ENCODE assay signal across 18 cellular contexts in the genomic region with DNA sequence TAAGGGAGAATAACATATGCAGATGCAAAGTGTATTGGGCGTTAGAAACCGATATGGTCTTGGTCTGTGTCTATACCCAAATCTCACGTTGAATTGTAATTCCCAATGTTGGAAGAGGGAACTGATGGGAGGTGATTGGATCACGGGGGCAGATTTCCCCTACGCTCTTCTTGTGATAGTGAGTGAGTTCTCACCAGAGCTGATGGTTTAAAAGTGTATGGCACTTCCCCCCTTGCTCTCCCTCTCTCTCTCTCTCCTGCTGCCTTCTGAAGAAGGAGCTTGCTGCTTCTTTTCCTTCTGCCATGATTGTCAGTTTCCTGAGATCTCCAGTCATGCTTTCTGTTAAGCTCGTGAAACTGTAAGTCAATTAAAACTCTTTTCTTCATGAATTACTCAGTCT.
DNase-seq lines count a peak whose midpoint lies in the region; TF ChIP-seq lines count a peak whose summit lies in the region.
"Had no signal": no experiment of that assay in that cellular context is flagged by ENCODE, and none has a peak within 500 bp of the region (broad histone marks: within the 10 kb centered on the region; RNA-seq: fewer than 3 reads in every experiment).

No MANE protein-coding gene starts in this region.

- no peak for TF ChIP-seq CTCF in foreskin fibroblast (IDR thresholded peaks at IDR 0.05; ENCODE audit: low read depth, low read length)

- H3K9ac ChIP-seq in ES-I3 (ENCODE audit: low read depth, low read length), result peak overlapping the region; percentile 52; the same call in 1 of the 2 replicates
- H3K9ac ChIP-seq: BLaER1 had no signal

- no peaks in the 10 kb centered on the region for H3K36me3 ChIP-seq in ES-I3 (ENCODE audit: insufficient read depth, low read length)
- H3K36me3 ChIP-seq: BLaER1 had no signal

- in situ Hi-C loops in SK-MEL-5 (cut with HindIII; ENCODE audit: low pct_unique_long_range_greater_than_20kb, low sequenced_read_pairs), result no loop called here

- H3K4me1 ChIP-seq in ES-I3 (ENCODE audit: insufficient read depth, low read length), result peaks cover 4% of the 10 kb centered on the region; the same call in 1 of the 2 replicates
- H3K4me1 ChIP-seq: BLaER1, Caco-2 had no signal

- no peaks in the 10 kb centered on the region for H3K9me3 ChIP-seq in ES-I3 (ENCODE audit: control insufficient read depth, insufficient read depth, low read length)
- H3K9me3 ChIP-seq: BLaER1, Caco-2 had no signal

- peak; percentile 5 for DNase-seq in A172 (ENCODE audit: low spot score)
- DNase-seq in NCI-H748 treated with DMSO at 0.1 percent for 48 hours (lab: John Stamatoyannopoulos, UW), result peak; percentile 68
- DNase-seq in SK-MEL-5 (ENCODE audit: low read depth, low spot score), result peak; percentile 45
- no peak for DNase-seq in NK-92 treated with Interleukin-12 subunit alpha and Interleukin-12 subunit beta, amount 100 ng/mL, for 24 hours (lab: John Stamatoyannopoulos, UW)
- DNase-seq in foreskin fibroblast, result no peak
- DNase-seq in GF-D8 (lab: John Stamatoyannopoulos, UW), result no peak
- DNase-seq: Caco-2; CD4-positive, alpha-beta T cell; DMS 273 treated with DMSO at 0.1 percent for 48 hours; Karpas-422; NCI-H1417; NCI-H1694 treated with DMSO at 0.1 percent for 48 hours; NCI-H2081 treated with DMSO at 0.1 percent for 48 hours; NCI-H2171 treated with DMSO at 0.1 percent for 48 hours; NCI-H524; T-cell had no signal

- H3K4me3 ChIP-seq in foreskin fibroblast (ENCODE audit: low read depth in 1 of 2, low read length in 2 of 2), result no peak overlapping the region
- H3K4me3 ChIP-seq: BLaER1 had no signal

Comparison
In these comparisons a context has a peak if more than half of its experiments do, and no peak if none do; other contexts are left out.
1. DNase-seq: peak in A172 (single experiment), NCI-H748 treated with DMSO at 0.1 percent for 48 hours (single experiment) and SK-MEL-5 (single experiment); none in NK-92 treated with Interleukin-12 subunit alpha and Interleukin-12 subunit beta, amount 100 ng/mL, for 24 hours (single experiment), foreskin fibroblast (0 of 2) and GF-D8 (single experiment).